ENCODE assay signal across 13 cellular contexts in genomic region chr2:224958466-224958857, GRCh38.
DNase-seq lines count a peak whose midpoint lies in the region; ATAC-seq and TF ChIP-seq lines count a peak whose summit lies in the region.
"Had no signal": no experiment of that assay in that cellular context is flagged by ENCODE, and none has a peak within 500 bp of the region (broad histone marks: within the 10 kb centered on the region; RNA-seq: fewer than 3 reads in every experiment).

No MANE protein-coding gene starts in this region.

- TF ChIP-seq CTCF in OCI-LY3 (IDR thresholded peaks at IDR 0.05; ENCODE audit: low read depth, low read length) (no peak), fibroblast of mammary gland (conservative IDR thresholded peaks at IDR 0.05; ENCODE audit: control insufficient read depth, insufficient read depth, low read depth, low read length) (no peak), spleen (IDR thresholded peaks at IDR 0.05 in 8 of 11, conservative IDR thresholded peaks at IDR 0.05 in 3 of 11) (no peak)

- H3K4me3 ChIP-seq in OCI-LY3 (ENCODE audit: low read length) (peak overlapping the region; percentile 56), fibroblast of mammary gland (ENCODE audit: control insufficient read depth, low read depth, low read length) (no peak overlapping the region), spleen (no peak overlapping the region)
- H3K4me3 ChIP-seq: psoas muscle had no signal

- no peak for TF ChIP-seq POLR2A in spleen (IDR thresholded peaks at IDR 0.05)

- H4K20me1 ChIP-seq in OCI-LY3 (ENCODE audit: insufficient read depth, low read length): peaks cover 23% of the 10 kb centered on the region

- peaks cover 3% of the 10 kb centered on the region for H3K36me3 ChIP-seq in OCI-LY3 (replicated peaks; ENCODE audit: low read depth, low read length)
- no peaks in the 10 kb centered on the region for H3K36me3 ChIP-seq in spleen

- ATAC-seq in HG03520 (IDR thresholded peaks at IDR 0.05; ENCODE audit: unreplicated experiment): no peak
- ATAC-seq: psoas muscle had no signal

- H3K4me2 ChIP-seq in OCI-LY3 (ENCODE audit: low read length): peak overlapping the region; percentile 89

- no peaks in the 10 kb centered on the region for H3K9me3 ChIP-seq in OCI-LY3 (ENCODE audit: insufficient read depth, low read length)
- H3K9me3 ChIP-seq in spleen: no peaks in the 10 kb centered on the region
- H3K9me3 ChIP-seq: psoas muscle had no signal

- peaks cover 57% of the 10 kb centered on the region for H3K79me2 ChIP-seq in OCI-LY3 (ENCODE audit: low read length)

- intact Hi-C loops in spleen (cut with DNase I; ENCODE audit: low total_unique reads): no loop called here

- WGBS in spleen, 5 donors: 86 to 92% (median 88%) methylated on average over 3 of the region's 3 CpGs

- peak overlapping the region; percentile 36; the same call in 1 of the 2 replicates for H3K9ac ChIP-seq in OCI-LY3 (ENCODE audit: low read length)

- no peak overlapping the region for H2AFZ ChIP-seq in OCI-LY3 (ENCODE audit: low read depth, low read length)

- peak; percentile 73 for DNase-seq in COLO829 (ENCODE audit: low spot score)
- DNase-seq in fibroblast of mammary gland (ENCODE audit: low read depth): peak; percentile 93
- no peak for DNase-seq in spleen
- no peak for DNase-seq in caudate nucleus (lab: John Stamatoyannopoulos, UW)
- no peak for DNase-seq in glomerular visceral epithelial cell (ENCODE audit: extremely low spot score)
- DNase-seq: activated CD8-positive, alpha-beta memory T cell treated with anti-CD3 and anti-CD28 coated beads for 24 hours; amygdala; DMS153; mammary epithelial cell; psoas muscle; stimulated activated CD4-positive, alpha-beta T cell treated with anti-CD3 and anti-CD28 coated beads, Interleukin-4, amount 100 ng/mL, for 24 hours had no signal

- H3K27me3 ChIP-seq in OCI-LY3 (ENCODE audit: low read depth, low read length) (no peaks in the 10 kb centered on the region), spleen (replicated peaks in 1 of 7) (no peaks in the 10 kb centered on the region)

- H3K27ac ChIP-seq in OCI-LY3 (ENCODE audit: low read length) (peak overlapping the region; percentile 91), spleen (peak overlapping the region; percentile 72 to 90 (median 80)), caudate nucleus (ENCODE audit: low read depth, low read length) (no peak overlapping the region)
- H3K27ac ChIP-seq: psoas muscle had no signal

- H3K4me1 ChIP-seq in OCI-LY3 (ENCODE audit: low read length) (peaks cover 73% of the 10 kb centered on the region), spleen (peaks cover 37 to 91% (median 46%) of the 10 kb centered on the region in 6 donors)

Comparison
In these comparisons a context has a peak if more than half of its experiments do, and no peak if none do; other contexts are left out.
1. DNase-seq: peak in COLO829 (single experiment) and fibroblast of mammary gland (single experiment); none in spleen (single experiment), caudate nucleus (0 of 61) and glomerular visceral epithelial cell (single experiment).